In the genomic region with DNA sequence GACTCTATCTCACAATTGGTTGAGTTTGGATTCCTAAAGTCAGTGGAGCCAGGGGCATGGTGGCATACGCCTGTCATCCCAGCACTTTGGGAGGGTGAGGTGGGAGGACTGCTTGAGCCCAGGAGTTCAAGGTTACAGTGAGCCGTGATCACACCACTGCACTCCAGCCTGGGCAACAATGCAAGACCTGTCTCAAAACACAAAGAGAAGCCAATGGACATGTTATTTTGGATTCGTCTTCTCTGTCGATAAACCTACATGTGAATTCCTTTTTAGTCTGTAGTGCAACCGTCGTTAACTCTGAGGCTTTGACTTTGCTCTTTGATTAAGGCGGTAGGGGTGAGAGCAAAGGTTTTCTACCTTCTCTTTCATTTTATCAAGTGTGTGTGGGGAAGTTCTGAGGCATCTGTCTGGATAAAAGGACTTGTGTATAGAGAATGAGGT, we compare ENCODE assay signal across 24 cellular contexts.
"Had no signal": no experiment of that assay in that cellular context is flagged by ENCODE, and none has a peak within 500 bp of the region (broad histone marks: within the 10 kb centered on the region; RNA-seq: fewer than 3 reads in every experiment).

No MANE protein-coding gene starts in this region.

- H3K4me3 ChIP-seq: cardiac muscle cell, Peyer's patch, SJSA1 had no signal

- H3K9me3 Mint-ChIP-seq: activated B cell treated with CpG ODN at 0.5 μM for 24 hours; activated CD4-positive, alpha-beta memory T cell treated with anti-CD3 and anti-CD28 coated beads, Interleukin-2, amount 10 ng/mL, durations not matched to agents 7 days and 5 days; activated naive CD4-positive, alpha-beta T cell treated with anti-CD3 and anti-CD28 coated beads, Interleukin-2, amount 50 U/mL, for 24 hours; T-helper 2 cell treated with Interferon-gamma antibody and Interleukin-4, amounts not matched to agents 5 μg/mL and 100 μg/mL, for 36 hours had no signal

- DNase-seq: activated B cell treated with CpG ODN at 0.5 μM for 24 hours; activated CD4-positive, alpha-beta memory T cell treated with anti-CD3 and anti-CD28 coated beads, Interleukin-2, amount 10 ng/mL, durations not matched to agents 7 days and 5 days; activated CD4-positive, alpha-beta T cell treated with anti-CD3 and anti-CD28 coated beads for 1 hour; activated CD4-positive, alpha-beta T cell treated with anti-CD3 and anti-CD28 coated beads, Interleukin-2, amount 50 U/mL, for 1 hour; activated CD8-positive, alpha-beta memory T cell treated with anti-CD3 and anti-CD28 coated beads, Interleukin-2, amount 50 U/mL, for 48 hours; activated T-cell treated with anti-CD3 and anti-CD28 coated beads, Interleukin-2, amount 50 U/mL, for 1 hour; brain microvascular endothelial cell; NCI-H1092; NCI-H1417; NCI-H2029; NCI-H2107; NCI-H2171 treated with DMSO at 0.1 percent for 48 hours; NCI-H345; NCI-H510A; Peyer's patch; Right ventricle myocardium superior; SW 1271 had no signal

- H3K36me3 ChIP-seq: brain microvascular endothelial cell, cardiac muscle cell, Peyer's patch, SJSA1 had no signal

- H3K27ac ChIP-seq: brain microvascular endothelial cell, cardiac muscle cell, KMS-11, Peyer's patch, RWPE1, SJSA1 had no signal

- H3K27ac Mint-ChIP-seq: activated B cell treated with CpG ODN at 0.5 μM for 24 hours; activated CD4-positive, alpha-beta memory T cell treated with anti-CD3 and anti-CD28 coated beads, Interleukin-2, amount 10 ng/mL, durations not matched to agents 7 days and 5 days had no signal

- ATAC-seq: SK-N-SH treated with all-trans-retinoic acid at 6 μM for 48 hours had no signal

- H3K9me3 ChIP-seq: Peyer's patch, SJSA1 had no signal

- H3K27me3 ChIP-seq: brain microvascular endothelial cell, cardiac muscle cell, Peyer's patch, SJSA1 had no signal

- H3K4me3 Mint-ChIP-seq: activated B cell treated with CpG ODN at 0.5 μM for 24 hours; activated CD4-positive, alpha-beta memory T cell treated with anti-CD3 and anti-CD28 coated beads, Interleukin-2, amount 10 ng/mL, durations not matched to agents 7 days and 5 days; activated naive CD4-positive, alpha-beta T cell treated with anti-CD3 and anti-CD28 coated beads, Interleukin-2, amount 50 U/mL, for 24 hours; T-helper 2 cell treated with Interferon-gamma antibody and Interleukin-4, amounts not matched to agents 5 μg/mL and 100 μg/mL, for 36 hours had no signal

- H3K4me1 ChIP-seq: SJSA1 had no signal

- H3K27me3 Mint-ChIP-seq: activated B cell treated with CpG ODN at 0.5 μM for 24 hours; activated CD4-positive, alpha-beta memory T cell treated with anti-CD3 and anti-CD28 coated beads, Interleukin-2, amount 10 ng/mL, durations not matched to agents 7 days and 5 days; activated naive CD4-positive, alpha-beta T cell treated with anti-CD3 and anti-CD28 coated beads, Interleukin-2, amount 50 U/mL, for 24 hours had no signal

- H3K9ac ChIP-seq: KMS-11 had no signal
